8 cellular contexts compared by ENCODE assay signal in genomic region chr17:78379134-78379497, GRCh38. TPM values are rescaled to one million over a fixed set of nuclear protein-coding genes. Genes with fewer than 3 reads are reported as not detected.
DNase-seq lines count a peak whose midpoint lies in the region; ATAC-seq lines count a peak whose summit lies in the region.

No MANE protein-coding gene starts in this region.

- H3K27ac Mint-ChIP-seq in activated T-cell treated with anti-CD3 and anti-CD28 coated beads, Interleukin-2, amount 50 U/mL, for 24 hours, result peak overlapping the region; percentile 100
- peak overlapping the region; percentile 94 for H3K27ac Mint-ChIP-seq in activated T-helper 2 cell treated with anti-CD3 and anti-CD28 coated beads, Interferon-gamma antibody, Interleukin-2, Interleukin-4, amounts not matched to agents 10 μg/mL and 5 μg/mL and 100 μg/mL, durations not matched to agents 14 hours and 24 hours and 36 hours
- H3K27ac Mint-ChIP-seq in stimulated activated naive B cell treated with anti-CD40 and anti-IgM and Interleukin-4, amounts not matched to agents 10 μg/mL and 1 μg/mL and 100 μg/mL, for 72 hours, result peak overlapping the region; percentile 96

- no peaks in the 10 kb centered on the region for H3K27me3 Mint-ChIP-seq in activated T-cell treated with anti-CD3 and anti-CD28 coated beads, Interleukin-2, amount 50 U/mL, for 24 hours
- H3K27me3 Mint-ChIP-seq in activated T-helper 2 cell treated with anti-CD3 and anti-CD28 coated beads, Interferon-gamma antibody, Interleukin-2, Interleukin-4, amounts not matched to agents 10 μg/mL and 5 μg/mL and 100 μg/mL, durations not matched to agents 14 hours and 24 hours and 36 hours (ENCODE audit: low read depth), result no peaks in the 10 kb centered on the region
- H3K27me3 Mint-ChIP-seq in stimulated activated naive B cell treated with anti-CD40 and anti-IgM and Interleukin-4, amounts not matched to agents 10 μg/mL and 1 μg/mL and 100 μg/mL, for 72 hours, result no peaks in the 10 kb centered on the region

- H3K36me3 Mint-ChIP-seq in activated T-cell treated with anti-CD3 and anti-CD28 coated beads, Interleukin-2, amount 50 U/mL, for 24 hours (ENCODE audit: low read depth), result peaks cover 47% of the 10 kb centered on the region
- H3K36me3 Mint-ChIP-seq in activated T-helper 2 cell treated with anti-CD3 and anti-CD28 coated beads, Interferon-gamma antibody, Interleukin-2, Interleukin-4, amounts not matched to agents 10 μg/mL and 5 μg/mL and 100 μg/mL, durations not matched to agents 14 hours and 24 hours and 36 hours (ENCODE audit: low read depth), result peaks cover 37% of the 10 kb centered on the region
- peaks cover 22 to 29% of the 10 kb centered on the region in 2 donors for H3K36me3 Mint-ChIP-seq in stimulated activated naive B cell treated with anti-CD40 and anti-IgM and Interleukin-4, amounts not matched to agents 10 μg/mL and 1 μg/mL and 100 μg/mL, for 72 hours

- peak overlapping the region; percentile 98 for H3K4me3 Mint-ChIP-seq in activated T-cell treated with anti-CD3 and anti-CD28 coated beads, Interleukin-2, amount 50 U/mL, for 24 hours
- H3K4me3 Mint-ChIP-seq in activated T-helper 2 cell treated with anti-CD3 and anti-CD28 coated beads, Interferon-gamma antibody, Interleukin-2, Interleukin-4, amounts not matched to agents 10 μg/mL and 5 μg/mL and 100 μg/mL, durations not matched to agents 14 hours and 24 hours and 36 hours (ENCODE audit: low read depth), result peak overlapping the region; percentile 99
- peak overlapping the region; percentile 95 to 99 for H3K4me3 Mint-ChIP-seq in stimulated activated naive B cell treated with anti-CD40 and anti-IgM and Interleukin-4, amounts not matched to agents 10 μg/mL and 1 μg/mL and 100 μg/mL, for 72 hours

- H3K4me3 ChIP-seq in iPS-11a (ENCODE audit: low read depth, low read length), result peak overlapping the region; percentile 95

- ATAC-seq in stimulated activated naive B cell treated with anti-CD40 and anti-IgM and Interleukin-4, amounts not matched to agents 10 μg/mL and 1 μg/mL and 100 μg/mL, for 72 hours (replicated peaks), result no peak
- ATAC-seq in HG03175 (IDR thresholded peaks at IDR 0.05; ENCODE audit: unreplicated experiment) (no peak), HG03571 (IDR thresholded peaks at IDR 0.05; ENCODE audit: unreplicated experiment) (no peak)

- intact Hi-C loops in activated T-helper 2 cell treated with anti-CD3 and anti-CD28 coated beads, Interferon-gamma antibody, Interleukin-2, Interleukin-4, amounts not matched to agents 10 μg/mL and 5 μg/mL and 100 μg/mL, durations not matched to agents 14 hours and 24 hours and 36 hours (cut with micrococcal nuclease), result no loop called here

- no peak for DNase-seq in activated T-cell treated with anti-CD3 and anti-CD28 coated beads, Interleukin-2, amount 50 U/mL, for 24 hours
- DNase-seq in activated T-cell treated with anti-CD3 and anti-CD28 coated beads for 4 hours (no peak), GDM1 (lab: John Stamatoyannopoulos, UW) (no peak)
- no peak for DNase-seq in activated T-helper 2 cell treated with anti-CD3 and anti-CD28 coated beads, Interferon-gamma antibody, Interleukin-2, Interleukin-4, amounts not matched to agents 10 μg/mL and 5 μg/mL and 100 μg/mL, durations not matched to agents 14 hours and 24 hours and 36 hours (ENCODE audit: low spot score)
- no peak for DNase-seq in stimulated activated naive B cell treated with anti-CD40 and anti-IgM and Interleukin-4, amounts not matched to agents 10 μg/mL and 1 μg/mL and 100 μg/mL, for 72 hours

- H3K9me3 Mint-ChIP-seq in activated T-cell treated with anti-CD3 and anti-CD28 coated beads, Interleukin-2, amount 50 U/mL, for 24 hours, result no peaks in the 10 kb centered on the region
- no peaks in the 10 kb centered on the region for H3K9me3 Mint-ChIP-seq in activated T-helper 2 cell treated with anti-CD3 and anti-CD28 coated beads, Interferon-gamma antibody, Interleukin-2, Interleukin-4, amounts not matched to agents 10 μg/mL and 5 μg/mL and 100 μg/mL, durations not matched to agents 14 hours and 24 hours and 36 hours
- H3K9me3 Mint-ChIP-seq in stimulated activated naive B cell treated with anti-CD40 and anti-IgM and Interleukin-4, amounts not matched to agents 10 μg/mL and 1 μg/mL and 100 μg/mL, for 72 hours, result no peaks in the 10 kb centered on the region

- peaks cover 76% of the 10 kb centered on the region for H3K4me1 Mint-ChIP-seq in activated T-cell treated with anti-CD3 and anti-CD28 coated beads, Interleukin-2, amount 50 U/mL, for 24 hours (ENCODE audit: low read depth)
- peaks cover 44% of the 10 kb centered on the region for H3K4me1 Mint-ChIP-seq in activated T-helper 2 cell treated with anti-CD3 and anti-CD28 coated beads, Interferon-gamma antibody, Interleukin-2, Interleukin-4, amounts not matched to agents 10 μg/mL and 5 μg/mL and 100 μg/mL, durations not matched to agents 14 hours and 24 hours and 36 hours (ENCODE audit: low read depth)
- peaks cover 42 to 76% of the 10 kb centered on the region in 2 donors for H3K4me1 Mint-ChIP-seq in stimulated activated naive B cell treated with anti-CD40 and anti-IgM and Interleukin-4, amounts not matched to agents 10 μg/mL and 1 μg/mL and 100 μg/mL, for 72 hours

RNA-seq across cellular contexts. Expression of gene PGS1, which starts 0.7 kb away (rescaled TPM):
- total RNA-seq in activated T-helper 2 cell treated with anti-CD3 and anti-CD28 coated beads, Interferon-gamma antibody, Interleukin-2, Interleukin-4, amounts not matched to agents 10 μg/mL and 5 μg/mL and 100 μg/mL, durations not matched to agents 14 hours and 24 hours and 36 hours, result 59.3 and 64.1 TPM in 2 replicates

RNA-seq across cellular contexts. Expression of gene SOCS3, which starts 19.2 kb away (rescaled TPM):
- total RNA-seq in activated T-helper 2 cell treated with anti-CD3 and anti-CD28 coated beads, Interferon-gamma antibody, Interleukin-2, Interleukin-4, amounts not matched to agents 10 μg/mL and 5 μg/mL and 100 μg/mL, durations not matched to agents 14 hours and 24 hours and 36 hours, result 93.5 and 99.8 TPM in 2 replicates
